Comparison of ENCODE assay signal across 27 cellular contexts in genomic region chr12:58547217-58547616, GRCh38.
DNase-seq lines count a peak whose midpoint lies in the region; ATAC-seq, FAIRE-seq and TF ChIP-seq lines count a peak whose summit lies in the region.
"Had no signal": no experiment of that assay in that cellular context is flagged by ENCODE, and none has a peak within 500 bp of the region (broad histone marks: within the 10 kb centered on the region; RNA-seq: fewer than 3 reads in every experiment).

No MANE protein-coding gene starts in this region.

- H3K4me1 ChIP-seq in IMR-90 (ENCODE audit: control insufficient read depth, insufficient read depth, low read length) = 0 out of 2 replicates have a peak, but pooled peaks cover 2% of the 10 kb centered on the region
- H3K4me1 ChIP-seq in right lobe of liver = no peaks in the 10 kb centered on the region
- peaks cover 0 to 2% of the 10 kb centered on the region in 2 donors for H3K4me1 ChIP-seq in small intestine (ENCODE audit: control insufficient read depth in 2 of 2, insufficient read depth in 1 of 2, low read depth in 1 of 2, low read length in 1 of 2)
- H3K4me1 ChIP-seq: A549; BE2C; BLaER1 treated with 17β-estradiol and CSF1 and Interleukin-3, amounts not matched to agents 10 nM and 100 nM had no signal

- H3K4me3 Mint-ChIP-seq in immature natural killer cell = no peak overlapping the region
- H3K4me3 Mint-ChIP-seq: CD14-positive monocyte; CD4-positive, alpha-beta T cell; CD8-positive, alpha-beta memory T cell had no signal

- H3K18ac ChIP-seq in IMR-90 (ENCODE audit: low read depth, low read length) = 0 out of 2 replicates have a peak overlapping the region, but pooled peaks have one; percentile 37

- no peaks in the 10 kb centered on the region for H3K27me3 ChIP-seq in IMR-90 (ENCODE audit: control insufficient read depth, insufficient read depth, low read length)
- no peaks in the 10 kb centered on the region for H3K27me3 ChIP-seq in right lobe of liver
- H3K27me3 ChIP-seq in small intestine (ENCODE audit: control insufficient read depth in 2 of 2, insufficient read depth in 2 of 2, low read length in 2 of 2) = no peaks in the 10 kb centered on the region
- H3K27me3 ChIP-seq: BE2C; BLaER1 treated with 17β-estradiol and CSF1 and Interleukin-3, amounts not matched to agents 10 nM and 100 nM had no signal

- no peak overlapping the region for H2AK5ac ChIP-seq in IMR-90 (ENCODE audit: low read depth, low read length)

- no peak overlapping the region for H4K91ac ChIP-seq in IMR-90 (ENCODE audit: insufficient read depth, low read depth, low read length)

- no peak overlapping the region for H2AFZ ChIP-seq in IMR-90 (replicated peaks; ENCODE audit: low read length, poor library complexity)
- H2AFZ ChIP-seq: GM23248 had no signal

- H2BK20ac ChIP-seq in IMR-90 (ENCODE audit: low read depth, low read length) = no peak overlapping the region

- no peak overlapping the region for H3K9ac ChIP-seq in IMR-90 (ENCODE audit: low read depth, low read length)
- H3K9ac ChIP-seq: BLaER1 treated with 17β-estradiol and CSF1 and Interleukin-3, amounts not matched to agents 10 nM and 100 nM; GM23248 had no signal

- CTCF ChIA-PET in IMR-90 (lab: Yijun Ruan, JAX) = no interaction called here

- POLR2A ChIA-PET in IMR-90 (lab: Charles Lee; ENCODE audit: unreplicated experiment) = no interaction called here

- H4K20me1 ChIP-seq in IMR-90 (ENCODE audit: insufficient read depth, low read length) = no peaks in the 10 kb centered on the region
- H4K20me1 ChIP-seq: BLaER1 treated with 17β-estradiol and CSF1 and Interleukin-3, amounts not matched to agents 10 nM and 100 nM had no signal

- H4K5ac ChIP-seq in IMR-90 (ENCODE audit: low read depth, low read length) = no peak overlapping the region

- BruUV-seq in IMR-90 (replicated peaks; lab: Mats Ljungman, UMichigan) = no TSS peak

- no peak overlapping the region for H3K27ac Mint-ChIP-seq in immature natural killer cell
- H3K27ac Mint-ChIP-seq: CD14-positive monocyte; CD4-positive, alpha-beta T cell; CD8-positive, alpha-beta memory T cell had no signal

- in situ Hi-C loops in IMR-90 (cut with MboI; ENCODE audit: low sequenced_read_pairs) = loop anchor here (10.0 kb wide), 1 partner anchor 338 kb away; no protein-coding TSS in a partner anchor

- no peak for TF ChIP-seq RAD21 in IMR-90 (IDR thresholded peaks at IDR 0.05; ENCODE audit: low read length)

- no peak for TF ChIP-seq CTCF in IMR-90 (conservative IDR thresholded peaks at IDR 0.05; ENCODE audit: low read depth, low read length)
- TF ChIP-seq CTCF in right lobe of liver (IDR thresholded peaks at IDR 0.05) = no peak

- no peak overlapping the region; the same call in 2 of the 3 replicates for H2BK15ac ChIP-seq in IMR-90 (ENCODE audit: low read depth, low read length)

- no peak overlapping the region for H2BK5ac ChIP-seq in IMR-90 (ENCODE audit: low read depth, low read length, poor library complexity, severe bottlenecking)

- no peak overlapping the region for H3K4me3 ChIP-seq in IMR-90 (ENCODE audit: insufficient read depth, low read depth, low read length)
- no peak overlapping the region for H3K4me3 ChIP-seq in right lobe of liver
- H3K4me3 ChIP-seq in small intestine (ENCODE audit: low read depth in 1 of 2, low read length in 2 of 2) = no peak overlapping the region
- H3K4me3 ChIP-seq: A549; BLaER1 treated with 17β-estradiol and CSF1 and Interleukin-3, amounts not matched to agents 10 nM and 100 nM; GM12878; GM23248 had no signal

- no peaks in the 10 kb centered on the region for H3K79me1 ChIP-seq in IMR-90 (ENCODE audit: low read depth in 1 of 2, low read length in 2 of 2)

- no peaks in the 10 kb centered on the region for H3K9me1 ChIP-seq in IMR-90 (ENCODE audit: insufficient read depth, low read length)

- TF ChIP-seq POLR2A in IMR-90 (IDR thresholded peaks at IDR 0.05; ENCODE audit: low read depth, low read length) (no peak), right lobe of liver (IDR thresholded peaks at IDR 0.05) (no peak)

- H2BK120ac ChIP-seq in IMR-90 (ENCODE audit: low read depth, low read length) = no peak overlapping the region

- no peak overlapping the region for H3K56ac ChIP-seq in IMR-90 (ENCODE audit: extremely low read depth, insufficient read depth, low read length)

- H3K36me3 ChIP-seq in IMR-90 (ENCODE audit: control insufficient read depth, insufficient read depth, low read length) = no peaks in the 10 kb centered on the region
- H3K36me3 ChIP-seq in right lobe of liver = no peaks in the 10 kb centered on the region
- no peaks in the 10 kb centered on the region for H3K36me3 ChIP-seq in small intestine (ENCODE audit: control insufficient read depth in 2 of 2, insufficient read depth in 2 of 2, low read length in 2 of 2)
- H3K36me3 ChIP-seq: BE2C; BLaER1 treated with 17β-estradiol and CSF1 and Interleukin-3, amounts not matched to agents 10 nM and 100 nM had no signal

- no peak overlapping the region for H3K4me2 ChIP-seq in IMR-90 (ENCODE audit: low read depth, low read length)
- H3K4me2 ChIP-seq: A549; BLaER1 treated with 17β-estradiol and CSF1 and Interleukin-3, amounts not matched to agents 10 nM and 100 nM had no signal

- no peaks in the 10 kb centered on the region for H3K4me1 Mint-ChIP-seq in immature natural killer cell
- H3K4me1 Mint-ChIP-seq: CD14-positive monocyte; CD8-positive, alpha-beta memory T cell had no signal

- peaks cover 0 to 5% (median 4%) of the 10 kb centered on the region in 6 donors for H3K9me3 Mint-ChIP-seq in immature natural killer cell
- H3K9me3 Mint-ChIP-seq: CD4-positive, alpha-beta T cell had no signal

- H3K27me3 Mint-ChIP-seq in immature natural killer cell (ENCODE audit: low read depth in 3 of 3) = peaks cover 0 to 3% (median 2%) of the 10 kb centered on the region in 3 donors
- H3K27me3 Mint-ChIP-seq: CD8-positive, alpha-beta memory T cell had no signal

- no peak overlapping the region for H3K23ac ChIP-seq in IMR-90 (ENCODE audit: low read depth, low read length)

- H3K4ac ChIP-seq in IMR-90 (ENCODE audit: low read depth, low read length) = no peak overlapping the region

- H3K36me3 Mint-ChIP-seq in immature natural killer cell = no peaks in the 10 kb centered on the region
- H3K36me3 Mint-ChIP-seq: CD14-positive monocyte; CD8-positive, alpha-beta memory T cell had no signal

- no peak for ATAC-seq in IMR-90 (ENCODE audit: low read depth)
- ATAC-seq in left lobe of liver = peak; percentile 83
- peak; percentile 64 to 79 (median 72) for ATAC-seq in right lobe of liver
- ATAC-seq: A549, GM12878 had no signal

- intact Hi-C loops in IMR-90 (cut with micrococcal nuclease) = loop anchor here (10.0 kb wide), 2 partner anchors 218 to 828 kb away; no protein-coding TSS in a partner anchor
- intact Hi-C loops in right lobe of liver (cut with DNase I) = no loop called here

- no peak overlapping the region for H4K8ac ChIP-seq in IMR-90 (ENCODE audit: low read depth in 2 of 2, low read length in 2 of 2)

- H3K27ac ChIP-seq in IMR-90 (ENCODE audit: insufficient read depth, low read length) (no peak overlapping the region), right lobe of liver (no peak overlapping the region), small intestine (ENCODE audit: low read depth in 1 of 2, low read length in 1 of 2) (no peak overlapping the region)
- H3K27ac ChIP-seq: 22Rv1; A549; BLaER1 treated with 17β-estradiol and CSF1 and Interleukin-3, amounts not matched to agents 10 nM and 100 nM; GM23248 had no signal

- dilution Hi-C loops in IMR-90 (cut with HindIII; ENCODE audit: low sequenced_read_pairs, unreplicated experiment) = no loop called here

- FAIRE-seq in small intestine (lab: Jason Lieb, UNC) = no peak
- FAIRE-seq: A549, D721Med, GM12878, GM19239, H1 had no signal

- DNase-seq in IMR-90 = no peak
- DNase-seq in left lobe of liver (ENCODE audit: low spot score) = no peak
- no peak for DNase-seq in right lobe of liver
- peak; percentile 47 for DNase-seq in small intestine
- no peak for DNase-seq in NCI-H345 (lab: John Stamatoyannopoulos, UW)
- DNase-seq in NCI-H187 (lab: John Stamatoyannopoulos, UW) = no peak
- DNase-seq in immature natural killer cell = no peak
- DNase-seq: ACHN; AML-193; BE2C; CD4-positive, alpha-beta T cell; CD8-positive, alpha-beta memory T cell; DMS 273 treated with DMSO at 0.1 percent for 48 hours; DMS79; EL; GDM1; GM23248; H7; HCEC 1CT had no signal

- no peaks in the 10 kb centered on the region for H3K9me3 ChIP-seq in IMR-90 (ENCODE audit: control insufficient read depth, insufficient read depth, low read length)
- H3K9me3 ChIP-seq in right lobe of liver = no peaks in the 10 kb centered on the region
- no peaks in the 10 kb centered on the region for H3K9me3 ChIP-seq in small intestine (ENCODE audit: control insufficient read depth, low read depth)
- H3K9me3 ChIP-seq: A549; BE2C; BLaER1 treated with 17β-estradiol and CSF1 and Interleukin-3, amounts not matched to agents 10 nM and 100 nM had no signal

- H3K14ac ChIP-seq in IMR-90 (replicated peaks; ENCODE audit: low read depth, low read length) = no peak overlapping the region

- no peak overlapping the region for H2AK9ac ChIP-seq in IMR-90 (replicated peaks; ENCODE audit: low read depth, low read length, poor library complexity)

TF ChIP-seq in IMR-90, 13 proteins besides CTCF, POLR2A, EP300 and RAD21 (continues in another document):
- TF ChIP-seq MAZ (IDR thresholded peaks at IDR 0.05; ENCODE audit: borderline replicate concordance, low read depth, low read length) = no peak
- no peak for TF ChIP-seq SMC3 (IDR thresholded peaks at IDR 0.05; ENCODE audit: low read depth, low read length)
- no peak for TF ChIP-seq ELK1 (IDR thresholded peaks at IDR 0.05; ENCODE audit: borderline replicate concordance, low read depth, low read length)
- TF ChIP-seq BHLHE40 (IDR thresholded peaks at IDR 0.05; ENCODE audit: low read depth, low read length) = no peak
- TF ChIP-seq RCOR1 (IDR thresholded peaks at IDR 0.05; ENCODE audit: insufficient replicate concordance, low read length) = no peak
- TF ChIP-seq NFE2L2 (IDR thresholded peaks at IDR 0.05; ENCODE audit: low read depth, low read length) = no peak
- no peak for TF ChIP-seq FOS (IDR thresholded peaks at IDR 0.05; ENCODE audit: low read depth, low read length)
- no peak for TF ChIP-seq RFX5 (IDR thresholded peaks at IDR 0.05; ENCODE audit: low read depth, low read length)
- TF ChIP-seq MXI1 (IDR thresholded peaks at IDR 0.05; ENCODE audit: borderline replicate concordance, low read depth, low read length) = no peak
- no peak for TF ChIP-seq MAFK (IDR thresholded peaks at IDR 0.05; ENCODE audit: low read depth, low read length)
- no peak for TF ChIP-seq CHD1 (IDR thresholded peaks at IDR 0.05; ENCODE audit: low read depth, low read length)
- no peak for TF ChIP-seq CEBPB (IDR thresholded peaks at IDR 0.05; ENCODE audit: low read depth, low read length)
